ENCODE assay signal across 1 cellular context in genomic region chr3:39409514-39410136, GRCh38.
TF ChIP-seq lines count a peak whose summit lies in the region.

No MANE protein-coding gene starts in this region.

TF ChIP-seq in endothelial cell of umbilical vein, 7 proteins besides CTCF, POLR2A, EP300 and RAD21:
- no peak for TF ChIP-seq MYC (IDR thresholded peaks at IDR 0.05; ENCODE audit: low read depth, low read length)
- TF ChIP-seq, protein P1, sequence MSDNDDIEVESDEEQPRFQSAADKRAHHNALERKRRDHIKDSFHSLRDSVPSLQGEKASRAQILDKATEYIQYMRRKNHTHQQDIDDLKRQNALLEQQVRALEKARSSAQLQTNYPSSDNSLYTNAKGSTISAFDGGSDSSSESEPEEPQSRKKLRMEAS (IDR thresholded peaks at IDR 0.05; ENCODE audit: insufficient read depth, insufficient read length) = no peak
- no peak for TF ChIP-seq EZH2 (IDR thresholded peaks at IDR 0.05; ENCODE audit: borderline replicate concordance, low read depth, low read length, severe bottlenecking)
- no peak for TF ChIP-seq FOS (IDR thresholded peaks at IDR 0.05; ENCODE audit: borderline replicate concordance, insufficient read depth, low read length)
- TF ChIP-seq POLR2AphosphoS5 (IDR thresholded peaks at IDR 0.05; ENCODE audit: insufficient read depth, low read depth, low read length) = no peak
- no peak for TF ChIP-seq GATA2 (IDR thresholded peaks at IDR 0.05; ENCODE audit: insufficient read depth, insufficient read length, low read depth, low read length)
- TF ChIP-seq JUN (IDR thresholded peaks at IDR 0.05; ENCODE audit: borderline replicate concordance, insufficient read depth, insufficient read length, low read depth) = no peak
